ENCODE assay signal across 9 cellular contexts in genomic region chr6:8082954-8083858, GRCh38. TPM values are rescaled to one million over a fixed set of nuclear protein-coding genes. Genes with fewer than 3 reads are reported as not detected.
DNase-seq lines count a peak whose midpoint lies in the region; ATAC-seq and TF ChIP-seq lines count a peak whose summit lies in the region.
"Had no signal": no experiment of that assay in that cellular context is flagged by ENCODE, and none has a peak within 500 bp of the region (broad histone marks: within the 10 kb centered on the region; RNA-seq: fewer than 3 reads in every experiment).

No MANE protein-coding gene starts in this region.

- no peak for TF ChIP-seq CTCF in SK-N-SH (IDR thresholded peaks at IDR 0.05)
- no peak for TF ChIP-seq CTCF in gastroesophageal sphincter (IDR thresholded peaks at IDR 0.05)
- TF ChIP-seq CTCF in stomach (IDR thresholded peaks at IDR 0.05) = no peak

- no peak for DNase-seq in activated T-cell treated with anti-CD3 and anti-CD28 coated beads, Interleukin-2, amount 50 U/mL, for 24 hours
- no peak for DNase-seq in activated T-cell treated with anti-CD3 and anti-CD28 coated beads for 4 hours
- DNase-seq in SK-N-SH = no peak
- DNase-seq in stomach = peak; percentile 70
- no peak for DNase-seq in activated gamma-delta T cell (lab: John Stamatoyannopoulos, UW)
- DNase-seq in stimulated activated CD8-positive, alpha-beta memory T cell treated with anti-CD3 and anti-CD28 coated beads, Interleukin-4, amount 100 ng/mL, for 48 hours = no peak
- DNase-seq: DMS 273 treated with DMSO at 0.1 percent for 48 hours had no signal

- H2AFZ ChIP-seq in SK-N-SH (ENCODE audit: low read depth) = no peak overlapping the region; the same call in 1 of the 2 replicates

- H3K9me2 ChIP-seq in SK-N-SH = no peaks in the 10 kb centered on the region

- H3K4me3 Mint-ChIP-seq in activated T-cell treated with anti-CD3 and anti-CD28 coated beads, Interleukin-2, amount 50 U/mL, for 24 hours = no peak overlapping the region

- ATAC-seq in gastroesophageal sphincter (peak; percentile 59), GM18502 (IDR thresholded peaks at IDR 0.05; ENCODE audit: poor library complexity, unreplicated experiment) (no peak)

- H3K27ac Mint-ChIP-seq in activated T-cell treated with anti-CD3 and anti-CD28 coated beads, Interleukin-2, amount 50 U/mL, for 24 hours = peak overlapping the region; percentile 74

- peak overlapping the region; percentile 59; the same call in 1 of the 2 replicates for H3K9ac ChIP-seq in SK-N-SH

- H3K79me2 ChIP-seq in SK-N-SH (ENCODE audit: insufficient read depth) = peaks cover 26% of the 10 kb centered on the region; the same call in 1 of the 2 replicates

- POLR2A ChIA-PET in SK-N-SH (lab: Yijun Ruan, JAX) = no interaction called here

- H3K4me1 ChIP-seq in SK-N-SH (ENCODE audit: control insufficient read depth in 1 of 2, insufficient read depth in 2 of 2, low read depth in 1 of 2, low read length in 1 of 2) (peaks cover 0 to 45% of the 10 kb centered on the region in 2 experiments; a peak in 3 of 4 replicates), gastroesophageal sphincter (peaks cover 0 to 10% (median 5%) of the 10 kb centered on the region in 3 donors), stomach (peaks cover 9 to 60% (median 39%) of the 10 kb centered on the region in 4 donors)

- no peaks in the 10 kb centered on the region for H3K27me3 ChIP-seq in SK-N-SH (ENCODE audit: insufficient read depth)
- no peaks in the 10 kb centered on the region for H3K27me3 ChIP-seq in gastroesophageal sphincter
- H3K27me3 ChIP-seq in stomach = no peaks in the 10 kb centered on the region

- TF ChIP-seq POLR2A in gastroesophageal sphincter (IDR thresholded peaks at IDR 0.05) (no peak), stomach (IDR thresholded peaks at IDR 0.05) (no peak)

- TF ChIP-seq EP300 in SK-N-SH (IDR thresholded peaks at IDR 0.05; ENCODE audit: borderline replicate concordance in 1 of 2, low read depth in 1 of 2, low read length in 1 of 2) (peak in 1 of 2 experiments; percentile 54; a peak in 1 of 4 replicates), gastroesophageal sphincter (IDR thresholded peaks at IDR 0.05) (no peak), stomach (IDR thresholded peaks at IDR 0.05) (no peak)

- CTCF ChIA-PET in SK-N-SH (lab: Yijun Ruan, JAX) = no interaction called here

- H3K4me3 ChIP-seq in SK-N-SH (ENCODE audit: low read depth in 2 of 2, low read length in 1 of 2) (peak overlapping the region in 1 of 2 experiments; percentile 42; a peak in 1 of 4 replicates), gastroesophageal sphincter (no peak overlapping the region), stomach (no peak overlapping the region)

- no peaks in the 10 kb centered on the region for H3K27me3 Mint-ChIP-seq in activated T-cell treated with anti-CD3 and anti-CD28 coated beads, Interleukin-2, amount 50 U/mL, for 24 hours

- peak overlapping the region; percentile 68 for H3K4me2 ChIP-seq in SK-N-SH

- H4K20me1 ChIP-seq in SK-N-SH (ENCODE audit: insufficient read depth) = no peaks in the 10 kb centered on the region

- 27% methylated on average over 11 of the region's 11 CpGs for WGBS in SK-N-SH (ENCODE audit: low lambda C conversion rate)
- WGBS in gastroesophageal sphincter (ENCODE audit: low coverage in 1 of 2), 2 donors = 51 to 74% methylated on average over 11 of the region's 11 CpGs
- WGBS in stomach, 5 donors = 22 to 47% (median 39%) methylated on average over 11 of the region's 11 CpGs

- no peak for TF ChIP-seq RAD21 in SK-N-SH (IDR thresholded peaks at IDR 0.05; ENCODE audit: low read length)

- peaks cover 33% of the 10 kb centered on the region for H3F3A ChIP-seq in SK-N-SH (replicated peaks; ENCODE audit: insufficient read depth)

- H3K27ac ChIP-seq in SK-N-SH (ENCODE audit: low read depth in 2 of 2, low read length in 1 of 2) (peak overlapping the region in 1 of 2 experiments; percentile 92; a peak in 2 of 4 replicates), gastroesophageal sphincter (no peak overlapping the region), stomach (peak overlapping the region in 4 of 5 donors; percentile 65 to 84 (median 73))

- H3K9me3 Mint-ChIP-seq in activated T-cell treated with anti-CD3 and anti-CD28 coated beads, Interleukin-2, amount 50 U/mL, for 24 hours = no peaks in the 10 kb centered on the region

- intact Hi-C loops in stomach (cut with DNase I; ENCODE audit: low total_unique reads) = no loop called here

- H3K36me3 Mint-ChIP-seq in activated T-cell treated with anti-CD3 and anti-CD28 coated beads, Interleukin-2, amount 50 U/mL, for 24 hours (ENCODE audit: low read depth) = peaks cover 99% of the 10 kb centered on the region

- H3K36me3 ChIP-seq in SK-N-SH (replicated peaks in 1 of 2; ENCODE audit: control insufficient read depth in 1 of 2, insufficient read depth in 2 of 2, low read length in 1 of 2) (peaks cover 20 to 21% of the 10 kb centered on the region in 2 experiments), gastroesophageal sphincter (peaks cover 0 to 29% of the 10 kb centered on the region in 2 donors), stomach (peaks cover 5 to 24% (median 21%) of the 10 kb centered on the region in 4 donors)

- H3K9me3 ChIP-seq in SK-N-SH (no peaks in the 10 kb centered on the region), gastroesophageal sphincter (no peaks in the 10 kb centered on the region), stomach (no peaks in the 10 kb centered on the region)

- H3K4me1 Mint-ChIP-seq in activated T-cell treated with anti-CD3 and anti-CD28 coated beads, Interleukin-2, amount 50 U/mL, for 24 hours (ENCODE audit: low read depth) = peaks cover 53% of the 10 kb centered on the region

TF ChIP-seq in SK-N-SH, 30 proteins besides CTCF, POLR2A, EP300 and RAD21:
- TF ChIP-seq YY1 (IDR thresholded peaks at IDR 0.05; ENCODE audit: low read depth) (no peak), FOSL2 (IDR thresholded peaks at IDR 0.05; ENCODE audit: borderline replicate concordance, low read depth) (peak; percentile 85), TEAD4 (IDR thresholded peaks at IDR 0.05; ENCODE audit: borderline replicate concordance, insufficient read depth) (0 out of 2 replicates have a peak, but pooled peaks have one; percentile 64), RXRA (IDR thresholded peaks at IDR 0.05; ENCODE audit: borderline replicate concordance, low read depth) (peak; percentile 35; the same call in 1 of the 2 replicates), JUND (IDR thresholded peaks at IDR 0.05) (peak; percentile 89), FOXM1 (IDR thresholded peaks at IDR 0.05; ENCODE audit: low read depth) (no peak; the same call in 1 of the 2 replicates), NRF1 (IDR thresholded peaks at IDR 0.05; ENCODE audit: low read depth, low read length) (no peak), MXI1 (IDR thresholded peaks at IDR 0.05; ENCODE audit: low read depth, low read length) (no peak), MEF2A (IDR thresholded peaks at IDR 0.05; ENCODE audit: borderline replicate concordance, low read depth) (peak; percentile 47; the same call in 1 of the 2 replicates), TCF12 (IDR thresholded peaks at IDR 0.05) (peak; percentile 90), TAF1 (IDR thresholded peaks at IDR 0.05; ENCODE audit: borderline replicate concordance, low read depth, low read length) (no peak), SIN3A (IDR thresholded peaks at IDR 0.05; ENCODE audit: borderline replicate concordance, low read depth, low read length) (no peak), GABPA (IDR thresholded peaks at IDR 0.05; ENCODE audit: low read depth) (no peak), NFIC (IDR thresholded peaks at IDR 0.05; ENCODE audit: borderline replicate concordance) (peak; percentile 46; the same call in 1 of the 2 replicates)
- TF ChIP-seq, protein P1, sequence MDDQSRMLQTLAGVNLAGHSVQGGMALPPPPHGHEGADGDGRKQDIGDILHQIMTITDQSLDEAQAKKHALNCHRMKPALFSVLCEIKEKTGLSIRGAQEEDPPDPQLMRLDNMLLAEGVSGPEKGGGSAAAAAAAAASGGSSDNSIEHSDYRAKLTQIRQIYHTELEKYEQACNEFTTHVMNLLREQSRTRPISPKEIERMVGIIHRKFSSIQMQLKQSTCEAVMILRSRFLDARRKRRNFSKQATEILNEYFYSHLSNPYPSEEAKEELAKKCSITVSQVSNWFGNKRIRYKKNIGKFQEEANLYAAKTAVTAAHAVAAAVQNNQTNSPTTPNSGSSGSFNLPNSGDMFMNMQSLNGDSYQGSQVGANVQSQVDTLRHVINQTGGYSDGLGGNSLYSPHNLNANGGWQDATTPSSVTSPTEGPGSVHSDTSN (IDR thresholded peaks at IDR 0.05) = peak; percentile 63

RNA-seq across cellular contexts. Expression of gene BLOC1S5, which starts 19.0 kb away (rescaled TPM):
- 4.2 and 4.4 TPM in 2 replicates for polyA plus RNA-seq in SK-N-SH (2012; rRNA removed)
- polyA plus RNA-seq in SK-N-SH (2012; cell fraction: cytosol; rRNA removed) = 6.4 and 6.6 TPM in 2 replicates
- polyA plus RNA-seq in SK-N-SH (2012; cell fraction: nucleus; rRNA removed) = 0.68 and 1.5 TPM in 2 replicates
- 10 to 100 TPM; 10.9 to 15.7 (median 14.8) TPM for total RNA-seq in gastroesophageal sphincter
- 10 to 100 TPM in 2 of 5 donors, 1 to 10 TPM in 2, under 1 TPM in 1; 0.29 to 31.2 (median 5.8) TPM for total RNA-seq in stomach
- 10 to 100 TPM in 1 of 3 donors, 1 to 10 TPM in 2; 3.6 to 11.5 (median 8.5) TPM for polyA plus RNA-seq in stomach

RNA-seq across cellular contexts. Expression of gene EEF1E1, which starts 19.1 kb away (rescaled TPM):
- 60.8 and 67.1 TPM in 2 replicates for polyA plus RNA-seq in SK-N-SH (2012; rRNA removed)
- 72.8 and 96.1 TPM in 2 replicates for polyA plus RNA-seq in SK-N-SH (2012; cell fraction: cytosol; rRNA removed)
- polyA plus RNA-seq in SK-N-SH (2012; cell fraction: nucleus; rRNA removed) = 17.3 and 28.8 TPM in 2 replicates
- 10 to 100 TPM; 20.5 to 47.9 (median 37.9) TPM for total RNA-seq in gastroesophageal sphincter
- 10 to 100 TPM in 4 of 5 donors, under 1 TPM in 1; 0.87 to 40.6 (median 19.6) TPM for total RNA-seq in stomach
- polyA plus RNA-seq in stomach = 10 to 100 TPM; 32.2 to 51.3 (median 38.6) TPM

Comparison
In these comparisons a context has a peak if more than half of its experiments do, and no peak if none do; other contexts are left out.
1. H3K27ac ChIP-seq: peak in stomach (4 of 5); none in gastroesophageal sphincter (0 of 4).